ENCODE assay signal across 16 cellular contexts in genomic region chr20:50528129-50528528, GRCh38. TPM values are rescaled to one million over a fixed set of nuclear protein-coding genes. Genes with fewer than 3 reads are reported as not detected.
A peak's percentile ranks its signal among the peaks of the same experiment; 100 is the strongest.
DNase-seq lines count a peak whose midpoint lies in the region; ATAC-seq and TF ChIP-seq lines count a peak whose summit lies in the region.
"Had no signal": no experiment of that assay in that cellular context is flagged by ENCODE, and none has a peak within 500 bp of the region (broad histone marks: within the 10 kb centered on the region; RNA-seq: fewer than 3 reads in every experiment).

No MANE protein-coding gene starts in this region.

- 88 to 89% methylated on average over 6 of the region's 6 CpGs for WGBS in gastroesophageal sphincter (ENCODE audit: low coverage in 1 of 2), 2 donors

- H3K36me3 ChIP-seq in gastroesophageal sphincter, result no peaks in the 10 kb centered on the region
- no peaks in the 10 kb centered on the region for H3K36me3 ChIP-seq in breast epithelium

- no peaks in the 10 kb centered on the region for H3K9me3 Mint-ChIP-seq in stimulated activated naive CD8-positive, alpha-beta T cell treated with anti-CD3 and anti-CD28 coated beads, Interleukin-15, amount 100 ng/mL, for 72 hours
- no peaks in the 10 kb centered on the region for H3K9me3 Mint-ChIP-seq in activated T-helper 17 cell treated with anti-CD3 and anti-CD28 coated beads, Interleukin-2, amount 50 U/mL, for 72 hours
- no peaks in the 10 kb centered on the region for H3K9me3 Mint-ChIP-seq in stimulated activated memory B cell treated with anti-CD40 and anti-IgM and Interleukin-4, amounts not matched to agents 10 μg/mL and 1 μg/mL and 100 μg/mL, for 72 hours
- no peaks in the 10 kb centered on the region for H3K9me3 Mint-ChIP-seq in activated T-helper 2 cell treated with anti-CD3 and anti-CD28 coated beads, Interferon-gamma antibody, Interleukin-2, Interleukin-4, amounts not matched to agents 10 μg/mL and 5 μg/mL and 100 μg/mL, durations not matched to agents 14 hours and 24 hours and 36 hours
- H3K9me3 Mint-ChIP-seq: CD4-positive, alpha-beta T cell had no signal

- TF ChIP-seq CTCF in gastroesophageal sphincter (IDR thresholded peaks at IDR 0.05) (no peak), breast epithelium (IDR thresholded peaks at IDR 0.05) (no peak)

- intact Hi-C loops in breast epithelium (cut with DNase I; ENCODE audit: low total_unique reads), result no loop called here
- intact Hi-C loops in activated T-helper 2 cell treated with anti-CD3 and anti-CD28 coated beads, Interferon-gamma antibody, Interleukin-2, Interleukin-4, amounts not matched to agents 10 μg/mL and 5 μg/mL and 100 μg/mL, durations not matched to agents 14 hours and 24 hours and 36 hours (cut with micrococcal nuclease), result no loop called here

- TF ChIP-seq POLR2A in gastroesophageal sphincter (IDR thresholded peaks at IDR 0.05) (no peak), breast epithelium (IDR thresholded peaks at IDR 0.05) (no peak)

- no peaks in the 10 kb centered on the region for H3K9me3 ChIP-seq in gastroesophageal sphincter
- no peaks in the 10 kb centered on the region for H3K9me3 ChIP-seq in breast epithelium

- H3K36me3 Mint-ChIP-seq in activated T-helper 17 cell treated with anti-CD3 and anti-CD28 coated beads, Interleukin-2, amount 50 U/mL, for 72 hours (ENCODE audit: low read depth), result peaks cover 36% of the 10 kb centered on the region
- peaks cover 17% of the 10 kb centered on the region for H3K36me3 Mint-ChIP-seq in stimulated activated memory B cell treated with anti-CD40 and anti-IgM and Interleukin-4, amounts not matched to agents 10 μg/mL and 1 μg/mL and 100 μg/mL, for 72 hours
- H3K36me3 Mint-ChIP-seq in activated T-helper 2 cell treated with anti-CD3 and anti-CD28 coated beads, Interferon-gamma antibody, Interleukin-2, Interleukin-4, amounts not matched to agents 10 μg/mL and 5 μg/mL and 100 μg/mL, durations not matched to agents 14 hours and 24 hours and 36 hours (ENCODE audit: low read depth), result peaks cover 25% of the 10 kb centered on the region

- H3K4me3 ChIP-seq in gastroesophageal sphincter (no peak overlapping the region), breast epithelium (no peak overlapping the region)
- H3K4me3 ChIP-seq: K562 had no signal

- no peak overlapping the region for H3K4me3 Mint-ChIP-seq in stimulated activated naive CD8-positive, alpha-beta T cell treated with anti-CD3 and anti-CD28 coated beads, Interleukin-15, amount 100 ng/mL, for 72 hours
- H3K4me3 Mint-ChIP-seq in activated T-helper 17 cell treated with anti-CD3 and anti-CD28 coated beads, Interleukin-2, amount 50 U/mL, for 72 hours, result no peak overlapping the region
- no peak overlapping the region for H3K4me3 Mint-ChIP-seq in stimulated activated memory B cell treated with anti-CD40 and anti-IgM and Interleukin-4, amounts not matched to agents 10 μg/mL and 1 μg/mL and 100 μg/mL, for 72 hours
- H3K4me3 Mint-ChIP-seq in activated T-helper 2 cell treated with anti-CD3 and anti-CD28 coated beads, Interferon-gamma antibody, Interleukin-2, Interleukin-4, amounts not matched to agents 10 μg/mL and 5 μg/mL and 100 μg/mL, durations not matched to agents 14 hours and 24 hours and 36 hours (ENCODE audit: low read depth), result no peak overlapping the region

- H3K27ac ChIP-seq in gastroesophageal sphincter, result peak overlapping the region in 3 of 4 donors; percentile 71 to 79 (median 75)
- no peak overlapping the region for H3K27ac ChIP-seq in breast epithelium

- no peak overlapping the region for H3K27ac Mint-ChIP-seq in stimulated activated naive CD8-positive, alpha-beta T cell treated with anti-CD3 and anti-CD28 coated beads, Interleukin-15, amount 100 ng/mL, for 72 hours
- no peak overlapping the region for H3K27ac Mint-ChIP-seq in activated T-helper 17 cell treated with anti-CD3 and anti-CD28 coated beads, Interleukin-2, amount 50 U/mL, for 72 hours
- no peak overlapping the region for H3K27ac Mint-ChIP-seq in stimulated activated memory B cell treated with anti-CD40 and anti-IgM and Interleukin-4, amounts not matched to agents 10 μg/mL and 1 μg/mL and 100 μg/mL, for 72 hours
- no peak overlapping the region for H3K27ac Mint-ChIP-seq in activated T-helper 2 cell treated with anti-CD3 and anti-CD28 coated beads, Interferon-gamma antibody, Interleukin-2, Interleukin-4, amounts not matched to agents 10 μg/mL and 5 μg/mL and 100 μg/mL, durations not matched to agents 14 hours and 24 hours and 36 hours
- H3K27ac Mint-ChIP-seq: CD4-positive, alpha-beta T cell had no signal

- no peak for DNase-seq in stimulated activated naive CD8-positive, alpha-beta T cell treated with anti-CD3 and anti-CD28 coated beads, Interleukin-15, amount 100 ng/mL, for 72 hours
- no peak for DNase-seq in stimulated activated naive CD8-positive, alpha-beta T cell treated with anti-CD3 and anti-CD28 coated beads, Interleukin-15, Interleukin-2, amounts not matched to agents 100 U/mL and 50 U/mL, for 24 hours
- no peak for DNase-seq in nucleus accumbens (lab: John Stamatoyannopoulos, UW)
- DNase-seq in breast epithelium (ENCODE audit: low spot score in 2 of 2), result no peak
- DNase-seq in activated T-helper 2 cell treated with anti-CD3 and anti-CD28 coated beads, Interferon-gamma antibody, Interleukin-2, Interleukin-4, amounts not matched to agents 10 μg/mL and 5 μg/mL and 100 μg/mL, durations not matched to agents 14 hours and 24 hours and 36 hours (ENCODE audit: low spot score), result no peak
- DNase-seq: CD4-positive, alpha-beta T cell; DMS153; GF-D8; NCI-H1105 treated with DMSO at 0.1 percent for 48 hours; NCI-H1694; NCI-H2081 treated with DMSO at 0.1 percent for 48 hours; SHP77 treated with DMSO at 0.1 percent for 48 hours had no signal

- no peaks in the 10 kb centered on the region for H3K27me3 Mint-ChIP-seq in stimulated activated naive CD8-positive, alpha-beta T cell treated with anti-CD3 and anti-CD28 coated beads, Interleukin-15, amount 100 ng/mL, for 72 hours
- H3K27me3 Mint-ChIP-seq in activated T-helper 17 cell treated with anti-CD3 and anti-CD28 coated beads, Interleukin-2, amount 50 U/mL, for 72 hours, result no peaks in the 10 kb centered on the region
- H3K27me3 Mint-ChIP-seq in stimulated activated memory B cell treated with anti-CD40 and anti-IgM and Interleukin-4, amounts not matched to agents 10 μg/mL and 1 μg/mL and 100 μg/mL, for 72 hours, result no peaks in the 10 kb centered on the region
- H3K27me3 Mint-ChIP-seq in activated T-helper 2 cell treated with anti-CD3 and anti-CD28 coated beads, Interferon-gamma antibody, Interleukin-2, Interleukin-4, amounts not matched to agents 10 μg/mL and 5 μg/mL and 100 μg/mL, durations not matched to agents 14 hours and 24 hours and 36 hours (ENCODE audit: low read depth), result no peaks in the 10 kb centered on the region
- H3K27me3 Mint-ChIP-seq: CD4-positive, alpha-beta T cell had no signal

- H3K4me1 ChIP-seq in gastroesophageal sphincter (peaks cover 6 to 83% (median 26%) of the 10 kb centered on the region in 3 donors), breast epithelium (no peaks in the 10 kb centered on the region)

- H3K27me3 ChIP-seq in gastroesophageal sphincter, result no peaks in the 10 kb centered on the region
- H3K27me3 ChIP-seq in breast epithelium, result no peaks in the 10 kb centered on the region

- peak; percentile 32 for ATAC-seq in stimulated activated naive CD8-positive, alpha-beta T cell treated with anti-CD3 and anti-CD28 coated beads, Interleukin-15, amount 100 ng/mL, for 72 hours
- no peak for ATAC-seq in stimulated activated naive CD8-positive, alpha-beta T cell treated with anti-CD3 and anti-CD28 coated beads, Interleukin-15, Interleukin-2, amounts not matched to agents 100 U/mL and 50 U/mL, for 24 hours
- ATAC-seq in activated T-helper 17 cell treated with anti-CD3 and anti-CD28 coated beads, Interleukin-2, amount 50 U/mL, for 72 hours (replicated peaks), result peak; percentile 52
- no peak for ATAC-seq in gastroesophageal sphincter
- no peak for ATAC-seq in stimulated activated memory B cell treated with anti-CD40 and anti-IgM and Interleukin-4, amounts not matched to agents 10 μg/mL and 1 μg/mL and 100 μg/mL, for 72 hours
- ATAC-seq: K562 had no signal

- H3K4me1 Mint-ChIP-seq in stimulated activated naive CD8-positive, alpha-beta T cell treated with anti-CD3 and anti-CD28 coated beads, Interleukin-15, amount 100 ng/mL, for 72 hours, result peaks cover 35% of the 10 kb centered on the region
- peaks cover 32% of the 10 kb centered on the region for H3K4me1 Mint-ChIP-seq in activated T-helper 17 cell treated with anti-CD3 and anti-CD28 coated beads, Interleukin-2, amount 50 U/mL, for 72 hours
- H3K4me1 Mint-ChIP-seq in stimulated activated memory B cell treated with anti-CD40 and anti-IgM and Interleukin-4, amounts not matched to agents 10 μg/mL and 1 μg/mL and 100 μg/mL, for 72 hours, result peaks cover 36% of the 10 kb centered on the region
- peaks cover 35% of the 10 kb centered on the region for H3K4me1 Mint-ChIP-seq in activated T-helper 2 cell treated with anti-CD3 and anti-CD28 coated beads, Interferon-gamma antibody, Interleukin-2, Interleukin-4, amounts not matched to agents 10 μg/mL and 5 μg/mL and 100 μg/mL, durations not matched to agents 14 hours and 24 hours and 36 hours (ENCODE audit: low read depth)

- TF ChIP-seq EP300 in gastroesophageal sphincter (IDR thresholded peaks at IDR 0.05), result no peak

RNA-seq across cellular contexts. Expression of gene PTPN1, which starts 17.9 kb away (rescaled TPM):
- total RNA-seq in activated T-helper 17 cell treated with anti-CD3 and anti-CD28 coated beads, Interleukin-2, amount 50 U/mL, for 72 hours, result 10 to 100 TPM; 68.3 to 77.1 TPM
- total RNA-seq in gastroesophageal sphincter, result 10 to 100 TPM; 27.6 to 43.6 (median 38.4) TPM
- total RNA-seq in breast epithelium, result 10 to 100 TPM; 23.8 to 29.2 (median 28.5) TPM
- 93.2 and 94.6 TPM in 2 replicates for total RNA-seq in activated T-helper 2 cell treated with anti-CD3 and anti-CD28 coated beads, Interferon-gamma antibody, Interleukin-2, Interleukin-4, amounts not matched to agents 10 μg/mL and 5 μg/mL and 100 μg/mL, durations not matched to agents 14 hours and 24 hours and 36 hours

Comparison
In these comparisons a context has a peak if more than half of its experiments do, and no peak if none do; other contexts are left out.
1. ATAC-seq: peak in stimulated activated naive CD8-positive, alpha-beta T cell treated with anti-CD3 and anti-CD28 coated beads, Interleukin-15, amount 100 ng/mL, for 72 hours (single experiment) and activated T-helper 17 cell treated with anti-CD3 and anti-CD28 coated beads, Interleukin-2, amount 50 U/mL, for 72 hours (single experiment); none in stimulated activated naive CD8-positive, alpha-beta T cell treated with anti-CD3 and anti-CD28 coated beads, Interleukin-15, Interleukin-2, amounts not matched to agents 100 U/mL and 50 U/mL, for 24 hours (single experiment), gastroesophageal sphincter (single experiment) and stimulated activated memory B cell treated with anti-CD40 and anti-IgM and Interleukin-4, amounts not matched to agents 10 μg/mL and 1 μg/mL and 100 μg/mL, for 72 hours (single experiment).
2. H3K27ac ChIP-seq: peak in gastroesophageal sphincter (3 of 4); none in breast epithelium (0 of 2).